In genomic region chr3:47989981-47990440, GRCh38 we compare ENCODE assay signal across 8 cellular contexts. TPM values are rescaled to one million over a fixed set of nuclear protein-coding genes. Genes with fewer than 3 reads are reported as not detected.
DNase-seq lines count a peak whose midpoint lies in the region; ATAC-seq and TF ChIP-seq lines count a peak whose summit lies in the region.

No MANE protein-coding gene starts in this region.

- no peak overlapping the region for H3K4me3 Mint-ChIP-seq in activated T-cell treated with anti-CD3 and anti-CD28 coated beads, Interleukin-2, amount 50 U/mL, for 4 hours
- H3K4me3 Mint-ChIP-seq in nephron progenitor cell = no peak overlapping the region

- H3K4me1 ChIP-seq in fibroblast of lung (ENCODE audit: control insufficient read depth, extremely low read depth, insufficient read depth, low read length) = peaks cover 2% of the 10 kb centered on the region

- peaks cover 14% of the 10 kb centered on the region for H3K36me3 Mint-ChIP-seq in activated T-cell treated with anti-CD3 and anti-CD28 coated beads, Interleukin-2, amount 50 U/mL, for 4 hours (ENCODE audit: insufficient read depth)
- H3K36me3 Mint-ChIP-seq in nephron progenitor cell (ENCODE audit: low read depth) = peaks cover 27% of the 10 kb centered on the region

- no peaks in the 10 kb centered on the region for H3K27me3 Mint-ChIP-seq in activated T-cell treated with anti-CD3 and anti-CD28 coated beads, Interleukin-2, amount 50 U/mL, for 4 hours (ENCODE audit: low read depth)
- H3K27me3 Mint-ChIP-seq in nephron progenitor cell (ENCODE audit: low read depth, poor library complexity) = no peaks in the 10 kb centered on the region

- H3K79me2 ChIP-seq in fibroblast of lung (ENCODE audit: control insufficient read depth, insufficient read depth, low read length) = peaks cover 53% of the 10 kb centered on the region

- no peak overlapping the region for H3K27ac ChIP-seq in fibroblast of lung (ENCODE audit: insufficient read depth, low read length)

- H3K4me2 ChIP-seq in fibroblast of lung (ENCODE audit: extremely low read depth, insufficient read depth, low read length) = no peak overlapping the region

- DNase-seq in GM04503 (ENCODE audit: low read depth) = peak; percentile 68
- DNase-seq in KG1 (lab: John Stamatoyannopoulos, UW) = peak; percentile 25
- DNase-seq in RKO (ENCODE audit: low spot score) = peak; percentile 93
- DNase-seq in activated T-cell treated with anti-CD3 and anti-CD28 coated beads, Interleukin-2, amount 50 U/mL, for 4 hours = peak; percentile 64
- peak; percentile 92 to 96 for DNase-seq in fibroblast of lung (ENCODE audit: low read depth in 2 of 2)
- peak; percentile 68 for DNase-seq in nephron progenitor cell
- peak; percentile 12 to 76 (median 62) for DNase-seq in stimulated activated naive CD4-positive, alpha-beta T cell (lab: John Stamatoyannopoulos, UW)

- peak; percentile 100 for ATAC-seq in activated T-cell treated with anti-CD3 and anti-CD28 coated beads, Interleukin-2, amount 50 U/mL, for 4 hours
- no peak for ATAC-seq in HG02759 (IDR thresholded peaks at IDR 0.05; ENCODE audit: unreplicated experiment)

- peaks cover 3% of the 10 kb centered on the region for H4K20me1 ChIP-seq in fibroblast of lung (ENCODE audit: control insufficient read depth, extremely low read depth, insufficient read depth, low read length)

- H3K9ac ChIP-seq in fibroblast of lung (ENCODE audit: insufficient read depth, low read length) = no peak overlapping the region

- H3K4me1 Mint-ChIP-seq in activated T-cell treated with anti-CD3 and anti-CD28 coated beads, Interleukin-2, amount 50 U/mL, for 4 hours (ENCODE audit: low read depth) = peaks cover 6% of the 10 kb centered on the region
- peaks cover 9% of the 10 kb centered on the region for H3K4me1 Mint-ChIP-seq in nephron progenitor cell

- no peak overlapping the region for H2AFZ ChIP-seq in fibroblast of lung (ENCODE audit: low read length)

- no peak overlapping the region for H3K4me3 ChIP-seq in fibroblast of lung (replicated peaks in 1 of 4; ENCODE audit: control extremely low read depth in 1 of 4, insufficient read depth in 1 of 4, low read depth in 3 of 4, low read length in 4 of 4)

- H3K9me3 ChIP-seq in fibroblast of lung (ENCODE audit: control insufficient read depth, insufficient read depth, low read depth, low read length) = no peaks in the 10 kb centered on the region

- H3K27ac Mint-ChIP-seq in nephron progenitor cell = peak overlapping the region; percentile 32

- no peaks in the 10 kb centered on the region for H3K36me3 ChIP-seq in fibroblast of lung (ENCODE audit: control insufficient read depth, insufficient read depth, low read length)

- peak; percentile 79 to 92 for TF ChIP-seq CTCF in fibroblast of lung (conservative IDR thresholded peaks at IDR 0.05 in 1 of 2, IDR thresholded peaks at IDR 0.05 in 1 of 2; ENCODE audit: low read depth in 1 of 2, low read length in 2 of 2)
- TF ChIP-seq CTCF in nephron progenitor cell (IDR thresholded peaks at IDR 0.05) = peak; percentile 95

- H3K27me3 ChIP-seq in fibroblast of lung (ENCODE audit: control insufficient read depth, insufficient read depth, low read length) = no peaks in the 10 kb centered on the region

- H3K9me3 Mint-ChIP-seq in activated T-cell treated with anti-CD3 and anti-CD28 coated beads, Interleukin-2, amount 50 U/mL, for 4 hours = no peaks in the 10 kb centered on the region
- no peaks in the 10 kb centered on the region for H3K9me3 Mint-ChIP-seq in nephron progenitor cell

RNA-seq across cellular contexts. Expression of gene MAP4, which starts 26.2 kb away (rescaled TPM):
- 100 to 1,000 TPM in 1 of 3 donors, 10 to 100 TPM in 2; 78.6 to 100 (median 90.3) TPM for total RNA-seq in activated T-cell treated with anti-CD3 and anti-CD28 coated beads, Interleukin-2, amount 50 U/mL, for 4 hours
- total RNA-seq in fibroblast of lung = 81.7 and 152 TPM in 2 replicates
- polyA plus RNA-seq in fibroblast of lung = 243 and 256 TPM in 2 replicates
- 314 and 333 TPM in 2 replicates for polyA plus RNA-seq in fibroblast of lung (2012)
- polyA minus RNA-seq in fibroblast of lung (ENCODE audit: low replicate concordance) = 304 and 360 TPM in 2 replicates

Comparison
In these comparisons a context has a peak if more than half of its experiments do, and no peak if none do; other contexts are left out.
1. DNase-seq: peak in every context shown above with its lines; median percentile 94 in fibroblast of lung; 93 in RKO; 68 in GM04503; 68 in nephron progenitor cell; 64 in activated T-cell treated with anti-CD3 and anti-CD28 coated beads, Interleukin-2, amount 50 U/mL, for 4 hours; 62 in stimulated activated naive CD4-positive, alpha-beta T cell; 25 in KG1.